In the genomic region with DNA sequence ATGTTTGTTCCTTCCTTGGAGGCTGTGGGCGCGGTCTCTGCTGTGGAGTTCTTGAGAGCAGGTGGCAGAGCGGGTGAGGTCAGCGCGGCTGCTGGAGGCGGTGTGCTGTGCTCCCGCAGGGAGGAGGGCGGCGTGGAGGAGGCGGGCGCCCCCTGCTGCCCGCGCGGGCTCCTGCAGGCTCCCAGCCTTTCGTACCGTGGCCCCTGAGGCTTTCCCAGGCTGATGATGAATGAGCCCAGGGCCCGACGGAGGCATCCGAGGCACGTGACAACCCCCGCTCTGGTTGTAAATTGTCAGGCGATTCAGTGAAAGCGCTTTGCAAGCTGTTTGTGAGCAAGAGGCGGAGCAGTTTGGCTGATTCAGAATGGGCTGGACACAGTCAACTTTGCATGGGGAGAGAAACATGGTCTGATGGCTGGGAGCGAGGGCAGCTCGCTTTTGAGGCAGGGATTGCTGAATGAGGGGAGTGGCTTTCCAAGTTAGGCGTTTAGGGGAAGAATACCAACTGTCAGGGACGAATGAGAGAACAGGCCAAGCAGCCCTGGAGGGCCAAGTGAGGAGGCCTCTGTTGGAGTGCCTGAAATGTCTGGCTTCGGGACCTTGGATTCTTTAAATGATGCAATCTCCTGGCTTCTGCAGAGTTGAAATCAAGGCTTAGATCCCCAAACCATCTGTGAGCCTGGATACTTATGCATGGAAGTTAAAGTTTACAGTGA, we compare ENCODE assay signal across 8 cellular contexts. TPM values are rescaled to one million over a fixed set of nuclear protein-coding genes. Genes with fewer than 3 reads are reported as not detected.
A peak's percentile ranks its signal among the peaks of the same experiment; 100 is the strongest.
DNase-seq lines count a peak whose midpoint lies in the region; ATAC-seq and TF ChIP-seq lines count a peak whose summit lies in the region.

No MANE protein-coding gene starts in this region.

- ATAC-seq in GM19395 (IDR thresholded peaks at IDR 0.05; ENCODE audit: unreplicated experiment) (peak; percentile 76), omental fat pad (ENCODE audit: low FRiP score) (peak; percentile 95)

- no peak overlapping the region for H3K4me3 Mint-ChIP-seq in activated naive CD4-positive, alpha-beta T cell treated with anti-CD3 and anti-CD28 coated beads for 36 hours

- peaks cover 22% of the 10 kb centered on the region for H3K4me1 Mint-ChIP-seq in activated naive CD4-positive, alpha-beta T cell treated with anti-CD3 and anti-CD28 coated beads for 36 hours (ENCODE audit: low read depth)

- H3K27me3 Mint-ChIP-seq in activated naive CD4-positive, alpha-beta T cell treated with anti-CD3 and anti-CD28 coated beads for 36 hours (ENCODE audit: low read depth): no peaks in the 10 kb centered on the region

- DNase-seq in AML-193 (lab: John Stamatoyannopoulos, UW): peak; percentile 35 to 51
- DNase-seq in HuH-7.5 (ENCODE audit: low spot score): peak; percentile 74
- DNase-seq in SHP77 (lab: John Stamatoyannopoulos, UW): peak; percentile 68 to 76
- DNase-seq in activated naive CD4-positive, alpha-beta T cell treated with anti-CD3 and anti-CD28 coated beads for 36 hours: peak; percentile 89
- DNase-seq in germinal center (ENCODE audit: low spot score): peak; percentile 89
- DNase-seq in omental fat pad (ENCODE audit: low spot score): peak; percentile 67
- DNase-seq in superior temporal gyrus (ENCODE audit: extremely low spot score): peak; percentile 80

- intact Hi-C loops in activated naive CD4-positive, alpha-beta T cell treated with anti-CD3 and anti-CD28 coated beads for 36 hours (cut with micrococcal nuclease): loop anchor here (1.0 to 5.0 kb wide), 11 partner anchors 13 to 357 kb away; a partner anchor contains a TSS

- TF ChIP-seq CTCF in omental fat pad (IDR thresholded peaks at IDR 0.05): peak in 2 of 3 donors; percentile 79 to 80

- H3K27ac Mint-ChIP-seq in activated naive CD4-positive, alpha-beta T cell treated with anti-CD3 and anti-CD28 coated beads for 36 hours: no peak overlapping the region

- peaks cover 21% of the 10 kb centered on the region for H3K9me3 Mint-ChIP-seq in activated naive CD4-positive, alpha-beta T cell treated with anti-CD3 and anti-CD28 coated beads for 36 hours

- CTCF ChIA-PET in activated naive CD4-positive, alpha-beta T cell treated with anti-CD3 and anti-CD28 coated beads for 36 hours (lab: Charles Lee): interaction anchor here (0.6 to 4.9 kb wide), 13 partner anchors 11 to 353 kb away, joined by 3 to 26 read pairs (median 4); no protein-coding TSS in a partner anchor

- H3K36me3 Mint-ChIP-seq in activated naive CD4-positive, alpha-beta T cell treated with anti-CD3 and anti-CD28 coated beads for 36 hours (ENCODE audit: low read depth): peaks cover 8% of the 10 kb centered on the region

RNA-seq across cellular contexts. Expression of a gene that starts 46.6 kb away (rescaled TPM):
- total RNA-seq in activated naive CD4-positive, alpha-beta T cell treated with anti-CD3 and anti-CD28 coated beads for 36 hours: under 1 TPM; 0.52 to 0.93 TPM
- 10 to 100 TPM in 1 of 4 donors, 1 to 10 TPM in 3; 6.6 to 11.6 (median 8.9) TPM for total RNA-seq in omental fat pad

Comparison
In these comparisons a context has a peak if more than half of its experiments do, and no peak if none do; other contexts are left out.
1. Peak in every context shown above with its lines: DNase-seq and ATAC-seq.